In genomic region chr5:157828031-157828948, GRCh38 we compare ENCODE assay signal across 1 cellular context.
TF ChIP-seq lines count a peak whose summit lies in the region.

No MANE protein-coding gene starts in this region.

TF ChIP-seq in IMR-90, 13 proteins besides CTCF, POLR2A, EP300 and RAD21 (continued from another document):
- no peak for TF ChIP-seq ELK1 (IDR thresholded peaks at IDR 0.05; ENCODE audit: borderline replicate concordance, low read depth, low read length)
